ENCODE assay signal across 8 cellular contexts in genomic region chr5:372911-373709, GRCh38.
DNase-seq lines count a peak whose midpoint lies in the region; ATAC-seq and TF ChIP-seq lines count a peak whose summit lies in the region.

No MANE protein-coding gene starts in this region.

- peak; percentile 89 for DNase-seq in DMS53 (lab: John Stamatoyannopoulos, UW)
- DNase-seq in NCI-H2171 treated with DMSO at 0.1 percent for 48 hours (lab: John Stamatoyannopoulos, UW) = peak; percentile 54
- DNase-seq in erythroblast (lab: John Stamatoyannopoulos, UW) = peak in 1 of 2 experiments; percentile 23
- DNase-seq in stimulated activated naive CD8-positive, alpha-beta T cell treated with anti-CD3 and anti-CD28 coated beads, Interleukin-15, Interleukin-2, amounts not matched to agents 100 U/mL and 50 U/mL, for 24 hours = peak; percentile 27
- no peak for DNase-seq in KG1 (lab: John Stamatoyannopoulos, UW)
- DNase-seq in middle frontal gyrus (ENCODE audit: extremely low spot score, low spot score) = no peak
- DNase-seq in AG08396 (ENCODE audit: low spot score) = no peak

- TF ChIP-seq POLR2A in erythroblast (IDR thresholded peaks at IDR 0.05; ENCODE audit: low read length) = peak; percentile 51

- peak; percentile 14 for ATAC-seq in GM21360 (IDR thresholded peaks at IDR 0.05; ENCODE audit: unreplicated experiment)
- no peak for ATAC-seq in stimulated activated naive CD8-positive, alpha-beta T cell treated with anti-CD3 and anti-CD28 coated beads, Interleukin-15, Interleukin-2, amounts not matched to agents 100 U/mL and 50 U/mL, for 24 hours

Comparison
In these comparisons a context has a peak if more than half of its experiments do, and no peak if none do; other contexts are left out.
1. DNase-seq: peak in DMS53 (single experiment), NCI-H2171 treated with DMSO at 0.1 percent for 48 hours (single experiment) and stimulated activated naive CD8-positive, alpha-beta T cell treated with anti-CD3 and anti-CD28 coated beads, Interleukin-15, Interleukin-2, amounts not matched to agents 100 U/mL and 50 U/mL, for 24 hours (single experiment); none in KG1 (single experiment), middle frontal gyrus (single experiment) and AG08396 (single experiment).